8 cellular contexts compared by ENCODE assay signal in genomic region chr3:42014443-42014945, GRCh38.
DNase-seq lines count a peak whose midpoint lies in the region; ATAC-seq lines count a peak whose summit lies in the region.

No MANE protein-coding gene starts in this region.

- peaks cover 26% of the 10 kb centered on the region; the same call in 1 of the 2 replicates for H3K27me3 ChIP-seq in iPS-20b (ENCODE audit: insufficient read depth, low read length)

- DNase-seq in KG1 (lab: John Stamatoyannopoulos, UW) (peak; percentile 34), iPS-NIHi7 (ENCODE audit: extremely low spot score) (no peak)
- DNase-seq in stimulated activated effector memory CD8-positive, alpha-beta T cell treated with anti-CD3 and anti-CD28 coated beads, Interleukin-12 subunit alpha, Interleukin-12 subunit beta, amount 100 ng/mL, for 72 hours (ENCODE audit: low spot score in 2 of 2) = peak in 1 of 2 donors; percentile 53

- H3K36me3 ChIP-seq in ES-I3 (ENCODE audit: insufficient read depth, low read length) (no peaks in the 10 kb centered on the region), iPS-20b (ENCODE audit: insufficient read depth, low read depth, low read length) (no peaks in the 10 kb centered on the region)

- H3K4me1 ChIP-seq in ES-I3 (ENCODE audit: insufficient read depth, low read length) (0 out of 2 replicates have a peak, but pooled peaks cover 5% of the 10 kb centered on the region), iPS-20b (ENCODE audit: insufficient read depth, low read length) (peaks cover 11% of the 10 kb centered on the region; the same call in 1 of the 2 replicates)

- H3K9me3 Mint-ChIP-seq in stimulated activated effector memory CD8-positive, alpha-beta T cell treated with anti-CD3 and anti-CD28 coated beads, Interleukin-12 subunit alpha, Interleukin-12 subunit beta, amount 100 ng/mL, for 72 hours = no peaks in the 10 kb centered on the region

- peaks cover 42% of the 10 kb centered on the region for H3K4me1 Mint-ChIP-seq in stimulated activated effector memory CD8-positive, alpha-beta T cell treated with anti-CD3 and anti-CD28 coated beads, Interleukin-12 subunit alpha, Interleukin-12 subunit beta, amount 100 ng/mL, for 72 hours

- peak overlapping the region; percentile 65 for H3K27ac ChIP-seq in angular gyrus (ENCODE audit: low read depth, low read length)
- no peak overlapping the region for H3K27ac ChIP-seq in iPS-20b (ENCODE audit: low read length)

- H3K36me3 Mint-ChIP-seq in stimulated activated effector memory CD8-positive, alpha-beta T cell treated with anti-CD3 and anti-CD28 coated beads, Interleukin-12 subunit alpha, Interleukin-12 subunit beta, amount 100 ng/mL, for 72 hours = peaks cover 21% of the 10 kb centered on the region

- H3K9me3 ChIP-seq in ES-I3 (ENCODE audit: control insufficient read depth, insufficient read depth, low read length) (no peaks in the 10 kb centered on the region), iPS-20b (ENCODE audit: insufficient read depth, low read depth, low read length) (no peaks in the 10 kb centered on the region)

- H3K9ac ChIP-seq in ES-I3 (ENCODE audit: low read depth, low read length) (peak overlapping the region; percentile 90), iPS-20b (ENCODE audit: low read depth, low read length) (peak overlapping the region; percentile 63; the same call in 1 of the 2 replicates)

- H3K4me3 ChIP-seq in iPS-20b (ENCODE audit: low read length) = peak overlapping the region; percentile 64

- ATAC-seq in stimulated activated effector memory CD8-positive, alpha-beta T cell treated with anti-CD3 and anti-CD28 coated beads, Interleukin-12 subunit alpha, Interleukin-12 subunit beta, amount 100 ng/mL, for 72 hours = no peak
- ATAC-seq in GM21717 (IDR thresholded peaks at IDR 0.05; ENCODE audit: unreplicated experiment) = no peak
- no peak for ATAC-seq in GM21737 (IDR thresholded peaks at IDR 0.05; ENCODE audit: unreplicated experiment)

- peak overlapping the region; percentile 88 for H3K4me3 Mint-ChIP-seq in stimulated activated effector memory CD8-positive, alpha-beta T cell treated with anti-CD3 and anti-CD28 coated beads, Interleukin-12 subunit alpha, Interleukin-12 subunit beta, amount 100 ng/mL, for 72 hours

- H3K27ac Mint-ChIP-seq in stimulated activated effector memory CD8-positive, alpha-beta T cell treated with anti-CD3 and anti-CD28 coated beads, Interleukin-12 subunit alpha, Interleukin-12 subunit beta, amount 100 ng/mL, for 72 hours = peak overlapping the region; percentile 69
